In the genomic region with DNA sequence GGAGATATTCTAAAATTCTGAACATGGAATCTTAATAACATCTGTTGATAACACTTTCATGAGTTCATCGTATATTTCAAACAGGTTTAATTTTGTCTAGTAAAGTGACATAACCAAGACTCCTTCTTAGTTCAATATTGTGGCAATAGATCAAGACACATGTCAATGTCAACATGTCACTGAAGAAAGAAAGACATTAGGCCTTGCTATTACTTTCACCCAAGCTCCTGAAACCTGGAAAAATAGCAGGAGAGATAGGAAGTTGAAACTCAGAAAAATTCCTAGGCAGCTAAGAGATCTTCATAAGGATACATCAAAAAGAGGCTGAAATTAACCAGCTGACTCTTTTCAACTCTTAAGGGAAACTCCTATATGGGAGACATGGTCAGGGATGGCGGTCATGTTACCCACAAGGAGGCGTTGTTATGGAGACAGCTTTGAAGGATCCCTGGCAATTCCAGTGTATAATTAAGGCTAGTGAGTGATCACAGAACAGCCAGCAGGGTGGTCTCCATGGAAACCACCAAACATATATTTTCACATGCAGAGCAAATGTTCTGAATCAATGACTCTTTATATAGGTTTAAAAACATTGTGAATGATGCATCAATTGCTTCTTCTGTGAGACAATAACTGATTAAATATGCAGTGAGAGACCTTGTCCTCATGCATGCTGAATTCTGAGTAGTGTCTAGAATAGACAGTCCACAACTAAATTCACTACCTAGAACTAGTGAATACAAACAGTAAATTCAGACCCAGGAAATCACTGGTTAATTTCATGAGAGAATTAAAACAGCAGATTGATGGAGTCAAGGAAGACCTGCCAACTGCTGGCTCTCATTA, we compare ENCODE assay signal across 12 cellular contexts.
DNase-seq lines count a peak whose midpoint lies in the region; ATAC-seq and TF ChIP-seq lines count a peak whose summit lies in the region.
"Had no signal": no experiment of that assay in that cellular context is flagged by ENCODE, and none has a peak within 500 bp of the region (broad histone marks: within the 10 kb centered on the region; RNA-seq: fewer than 3 reads in every experiment).

No MANE protein-coding gene starts in this region.

- H3K27me3 Mint-ChIP-seq in WTC11 (ENCODE audit: low read depth), result no peaks in the 10 kb centered on the region
- H3K27me3 Mint-ChIP-seq: progenitor cell of endocrine pancreas had no signal

- peak overlapping the region in 1 of 2 donors; percentile 20 for H3K27ac ChIP-seq in left lung
- no peak overlapping the region for H3K27ac ChIP-seq in esophagus squamous epithelium
- H3K27ac ChIP-seq: VCaP had no signal

- H3K4me3 Mint-ChIP-seq in WTC11, result no peak overlapping the region

- WGBS in esophagus squamous epithelium, 2 donors, result 84 to 95% methylated on average over 3 of the region's 3 CpGs

- no peaks in the 10 kb centered on the region; the same call in 1 of the 2 replicates for H3K36me3 Mint-ChIP-seq in WTC11

- H3K9me3 ChIP-seq in left lung (no peaks in the 10 kb centered on the region), esophagus squamous epithelium (no peaks in the 10 kb centered on the region)

- POLR2A ChIA-PET in WTC11 (lab: Charles Lee), result no interaction called here

- H3K4me1 ChIP-seq in left lung (no peaks in the 10 kb centered on the region), esophagus squamous epithelium (peaks cover 0 to 28% (median 17%) of the 10 kb centered on the region in 3 donors)

- no peak for TF ChIP-seq CTCF in WTC11 (IDR thresholded peaks at IDR 0.05)
- TF ChIP-seq CTCF in left lung (IDR thresholded peaks at IDR 0.05), result no peak
- no peak for TF ChIP-seq CTCF in esophagus squamous epithelium (IDR thresholded peaks at IDR 0.05)

- no peaks in the 10 kb centered on the region for H3K9me3 Mint-ChIP-seq in WTC11

- TF ChIP-seq POLR2A in esophagus squamous epithelium (IDR thresholded peaks at IDR 0.05), result no peak

- peak; percentile 77 for ATAC-seq in WTC11
- ATAC-seq in left lung, result peak; percentile 41

- peaks cover 12% of the 10 kb centered on the region for H3K4me1 Mint-ChIP-seq in WTC11

- H3K36me3 ChIP-seq in left lung (no peaks in the 10 kb centered on the region), esophagus squamous epithelium (no peaks in the 10 kb centered on the region)

- H3K4me3 ChIP-seq in left lung (no peak overlapping the region), esophagus squamous epithelium (no peak overlapping the region)

- intact Hi-C loops in left lung (cut with DNase I) (no loop called here), esophagus squamous epithelium (cut with DNase I) (no loop called here)

- CTCF ChIA-PET in WTC11 (lab: Charles Lee), result interaction anchor here (0.6 to 1.3 kb wide), 2 partner anchors 14 to 207 kb away, joined by 4 to 5 read pairs; no protein-coding TSS in a partner anchor

- H3K27ac Mint-ChIP-seq in WTC11, result no peak overlapping the region
- H3K27ac Mint-ChIP-seq: progenitor cell of endocrine pancreas had no signal

- DNase-seq in EH (ENCODE audit: low read depth) (peak; percentile 49), NCI-H1092 (lab: John Stamatoyannopoulos, UW) (peak; percentile 5), WTC11 (ENCODE audit: low spot score) (no peak), left lung (no peak), NCI-H345 treated with DMSO at 0.1 percent for 48 hours (lab: John Stamatoyannopoulos, UW; ENCODE audit: unreplicated experiment) (no peak), A172 (ENCODE audit: low spot score) (no peak), esophagus squamous epithelium (lab: John Stamatoyannopoulos, UW) (no peak)
- DNase-seq: activated gamma-delta T cell treated with Interleukin-2 at 50 U/mL for 16 hours, GF-D8, kidney had no signal

- no peaks in the 10 kb centered on the region for H3K27me3 ChIP-seq in left lung
- no peaks in the 10 kb centered on the region for H3K27me3 ChIP-seq in esophagus squamous epithelium

TF ChIP-seq in WTC11, 78 proteins besides CTCF, POLR2A, EP300 and RAD21 (continues in another document):
- TF ChIP-seq AFF4 (CRISPR knock-in tag; IDR thresholded peaks at IDR 0.05; ENCODE audit: borderline replicate concordance) (no peak), CDX4 (CRISPR knock-in tag; IDR thresholded peaks at IDR 0.05; ENCODE audit: borderline replicate concordance) (no peak), RELA (CRISPR knock-in tag; IDR thresholded peaks at IDR 0.05; ENCODE audit: borderline replicate concordance) (no peak), ZNF121 (CRISPR knock-in tag; IDR thresholded peaks at IDR 0.05) (no peak), SP1 (CRISPR knock-in tag; conservative IDR thresholded peaks at IDR 0.05) (no peak), FOXP1 (CRISPR knock-in tag; IDR thresholded peaks at IDR 0.05; ENCODE audit: borderline replicate concordance) (no peak), ZNF281 (CRISPR knock-in tag; IDR thresholded peaks at IDR 0.05) (no peak), ZBTB21 (CRISPR knock-in tag; IDR thresholded peaks at IDR 0.05; ENCODE audit: borderline replicate concordance) (no peak)
- TF ChIP-seq, protein P1, sequence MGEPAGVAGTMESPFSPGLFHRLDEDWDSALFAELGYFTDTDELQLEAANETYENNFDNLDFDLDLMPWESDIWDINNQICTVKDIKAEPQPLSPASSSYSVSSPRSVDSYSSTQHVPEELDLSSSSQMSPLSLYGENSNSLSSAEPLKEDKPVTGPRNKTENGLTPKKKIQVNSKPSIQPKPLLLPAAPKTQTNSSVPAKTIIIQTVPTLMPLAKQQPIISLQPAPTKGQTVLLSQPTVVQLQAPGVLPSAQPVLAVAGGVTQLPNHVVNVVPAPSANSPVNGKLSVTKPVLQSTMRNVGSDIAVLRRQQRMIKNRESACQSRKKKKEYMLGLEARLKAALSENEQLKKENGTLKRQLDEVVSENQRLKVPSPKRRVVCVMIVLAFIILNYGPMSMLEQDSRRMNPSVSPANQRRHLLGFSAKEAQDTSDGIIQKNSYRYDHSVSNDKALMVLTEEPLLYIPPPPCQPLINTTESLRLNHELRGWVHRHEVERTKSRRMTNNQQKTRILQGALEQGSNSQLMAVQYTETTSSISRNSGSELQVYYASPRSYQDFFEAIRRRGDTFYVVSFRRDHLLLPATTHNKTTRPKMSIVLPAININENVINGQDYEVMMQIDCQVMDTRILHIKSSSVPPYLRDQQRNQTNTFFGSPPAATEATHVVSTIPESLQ (CRISPR knock-in tag; IDR thresholded peaks at IDR 0.05), result no peak

Comparison
In these comparisons a context has a peak if more than half of its experiments do, and no peak if none do; other contexts are left out.
1. DNase-seq: peak in EH (single experiment) and NCI-H1092 (single experiment); none in WTC11 (single experiment), left lung (0 of 2), NCI-H345 treated with DMSO at 0.1 percent for 48 hours (single experiment), A172 (single experiment) and esophagus squamous epithelium (single experiment).